In genomic region chr20:46676649-46677316, GRCh38 we compare ENCODE assay signal across 2 cellular contexts. TPM values are rescaled to one million over a fixed set of nuclear protein-coding genes. Genes with fewer than 3 reads are reported as not detected.
"Had no signal": no experiment of that assay in that cellular context is flagged by ENCODE, and none has a peak within 500 bp of the region (broad histone marks: within the 10 kb centered on the region; RNA-seq: fewer than 3 reads in every experiment).

No MANE protein-coding gene starts in this region.

RNA-seq across cellular contexts. Expression of gene SLC13A3, which starts 25.5 kb away (rescaled TPM):
- total RNA-seq: H4, HT-29 had no signal
